31 cellular contexts compared by ENCODE assay signal in the genomic region with DNA sequence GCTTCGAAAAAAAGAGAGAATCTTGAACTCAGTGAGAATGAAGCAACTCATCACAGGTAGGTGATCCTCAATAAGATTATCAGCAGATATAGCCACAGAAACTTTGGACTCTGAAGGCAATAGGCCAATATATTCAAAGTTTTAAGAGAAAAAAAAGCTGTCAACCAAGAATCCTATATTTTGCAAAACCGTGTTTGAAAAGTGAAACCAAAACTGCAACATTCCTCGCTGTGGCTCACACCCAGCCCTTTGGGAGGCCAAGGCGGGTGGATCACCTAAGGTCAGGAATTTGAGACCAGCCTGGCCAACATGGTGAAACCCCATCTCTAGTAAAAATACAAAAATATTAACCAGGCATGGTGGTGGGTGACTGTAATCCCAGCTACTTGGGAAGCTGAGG.
"Had no signal": no experiment of that assay in that cellular context is flagged by ENCODE, and none has a peak within 500 bp of the region (broad histone marks: within the 10 kb centered on the region; RNA-seq: fewer than 3 reads in every experiment).

No MANE protein-coding gene starts in this region.

- H3K27me3 ChIP-seq: adrenal gland, body of pancreas, SJSA1 had no signal

- H3K27ac Mint-ChIP-seq: activated CD4-positive, alpha-beta memory T cell treated with anti-CD3 and anti-CD28 coated beads for 36 hours; activated naive CD4-positive, alpha-beta T cell treated with anti-CD3 and anti-CD28 coated beads for 36 hours; activated naive CD4-positive, alpha-beta T cell treated with anti-CD3 and anti-CD28 coated beads, Interleukin-2, amount 50 U/mL, for 72 hours; activated T-helper 1 cell treated with anti-CD3 and anti-CD28 coated beads, Interleukin-12 subunit alpha, Interleukin-12 subunit beta, Interleukin-2, Interleukin-4 antibody, amounts not matched to agents 30 ng/mL and 10 ng/mL and 1 ng/mL, durations not matched to agents 14 hours and 24 hours and 36 hours; T-helper 1 cell treated with Interleukin-12 subunit alpha and Interleukin-12 subunit beta and Interleukin-4 antibody, amounts not matched to agents 30 μg/mL and 1 μg/mL, for 36 hours; T-helper 2 cell treated with Interferon-gamma antibody and Interleukin-4, amounts not matched to agents 5 μg/mL and 100 μg/mL, for 36 hours; WTC11 had no signal

- H3K4me3 Mint-ChIP-seq: activated CD4-positive, alpha-beta memory T cell treated with anti-CD3 and anti-CD28 coated beads for 36 hours; activated naive CD4-positive, alpha-beta T cell treated with anti-CD3 and anti-CD28 coated beads for 36 hours; activated T-cell treated with anti-CD3 and anti-CD28 coated beads, Interleukin-2, amount 50 U/mL, for 4 hours; activated T-helper 1 cell treated with anti-CD3 and anti-CD28 coated beads, Interleukin-12 subunit alpha, Interleukin-12 subunit beta, Interleukin-2, Interleukin-4 antibody, amounts not matched to agents 30 ng/mL and 10 ng/mL and 1 ng/mL, durations not matched to agents 14 hours and 24 hours and 36 hours; T-helper 1 cell treated with Interleukin-12 subunit alpha and Interleukin-12 subunit beta and Interleukin-4 antibody, amounts not matched to agents 30 μg/mL and 1 μg/mL, for 36 hours; T-helper 2 cell treated with Interferon-gamma antibody and Interleukin-4, amounts not matched to agents 5 μg/mL and 100 μg/mL, for 36 hours; WTC11 had no signal

- ATAC-seq: activated CD4-positive, CD25-positive, alpha-beta regulatory T cell treated with anti-CD3 and anti-CD28 coated beads, Interleukin-2, amount 50 U/mL, for 24 hours; activated naive CD4-positive, alpha-beta T cell treated with anti-CD3 and anti-CD28 coated beads, Interleukin-2, amount 50 U/mL, for 72 hours; activated T-cell treated with anti-CD3 and anti-CD28 coated beads, Interleukin-2, amount 50 U/mL, for 4 hours; body of pancreas; WTC11 had no signal

- H3K4me1 ChIP-seq: adrenal gland, body of pancreas had no signal

- H3K4me3 ChIP-seq: adrenal gland, body of pancreas, SJSA1 had no signal

- H3K27me3 Mint-ChIP-seq: activated CD4-positive, alpha-beta memory T cell treated with anti-CD3 and anti-CD28 coated beads for 36 hours had no signal

- H3K4me2 ChIP-seq: SK-N-SH had no signal

- H3K27ac ChIP-seq: adrenal gland, body of pancreas, SJSA1 had no signal

- H3K9ac ChIP-seq: SK-N-SH had no signal

- H3K36me3 ChIP-seq: adrenal gland, SJSA1 had no signal

- DNase-seq: activated CD4-positive, alpha-beta memory T cell treated with anti-CD3 and anti-CD28 coated beads for 36 hours; activated CD4-positive, alpha-beta T cell treated with anti-CD3 and anti-CD28 coated beads for 4 hours; activated CD4-positive, alpha-beta T cell treated with anti-CD3 and anti-CD28 coated beads, Interleukin-2, amount 50 U/mL, for 1 hour; activated CD8-positive, alpha-beta memory T cell treated with anti-CD3 and anti-CD28 coated beads, Interleukin-2, amount 50 U/mL, for 4 hours; activated gamma-delta T cell treated with Interleukin-2 at 50 U/mL for 16 hours; activated naive CD4-positive, alpha-beta T cell treated with anti-CD3 and anti-CD28 coated beads for 36 hours; activated T-cell treated with anti-CD3 and anti-CD28 coated beads for 4 hours; activated T-cell treated with anti-CD3 and anti-CD28 coated beads, Interleukin-2, amount 50 U/mL, for 4 hours; adrenal gland; body of pancreas; caudate nucleus; cerebellar nuclear complex; NCI-H1048; NCI-H1105 treated with DMSO at 0.1 percent for 48 hours; NCI-H1436 treated with DMSO at 0.1 percent for 48 hours; NCI-H1694 treated with DMSO at 0.1 percent for 48 hours; NCI-H2029; NCI-H2107; NCI-H2171; NCI-H510A; NCI-H526; NCI-H748 treated with DMSO at 0.1 percent for 48 hours; SHP77 treated with DMSO at 0.1 percent for 48 hours; SK-N-SH had no signal

- H3K9me3 ChIP-seq: adrenal gland, body of pancreas, SK-N-SH had no signal
